27 cellular contexts compared by ENCODE assay signal in the genomic region with DNA sequence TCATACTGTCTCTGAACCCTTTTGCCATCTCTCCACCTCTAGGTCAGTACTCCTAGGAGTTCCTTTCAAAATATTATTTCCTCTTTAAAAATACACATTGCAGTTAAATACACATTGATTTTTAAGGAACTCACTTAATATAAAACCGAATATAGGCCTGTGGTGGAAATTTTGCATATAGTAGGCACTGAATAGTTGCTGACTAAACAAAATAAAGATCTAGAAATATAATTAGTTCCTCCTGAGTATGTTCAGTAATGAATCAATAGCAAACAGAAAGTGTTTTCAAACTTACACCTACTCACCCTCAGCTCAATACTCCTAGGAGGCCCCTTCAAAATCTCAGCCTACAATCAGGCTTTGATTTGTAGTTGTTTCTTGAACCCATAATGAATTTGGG.
"Had no signal": no experiment of that assay in that cellular context is flagged by ENCODE, and none has a peak within 500 bp of the region (broad histone marks: within the 10 kb centered on the region; RNA-seq: fewer than 3 reads in every experiment).

No MANE protein-coding gene starts in this region.

- H3K9me3 Mint-ChIP-seq: dendritic cell treated with granulocyte-macrophage colony-stimulating factor and Interleukin-4, amounts not matched to agents 40 ng/mL and 50 ng/mL, for 4 days; effector memory CD8-positive, alpha-beta T cell; endodermal cell; mesothelial cell of epicardium had no signal

- FAIRE-seq: endometrium, keratinocyte had no signal

- H3K27me3 Mint-ChIP-seq: dendritic cell treated with granulocyte-macrophage colony-stimulating factor and Interleukin-4, amounts not matched to agents 40 ng/mL and 50 ng/mL, for 4 days; naive B cell had no signal

- DNase-seq: colonic mucosa; cortex of kidney; effector CD8-positive, alpha-beta T cell; effector memory CD8-positive, alpha-beta T cell; endodermal cell; erythroblast; esophagus squamous epithelium; foreskin fibroblast; foreskin melanocyte; gastrocnemius medialis; glutamatergic neuron; head of caudate nucleus; heart right ventricle; hippocampal formation; left cardiac atrium; left lung; left ventricle myocardium superior; lower lobe of right lung; mesenchymal stem cell; mucosa of descending colon; naive B cell had no signal

- H3K27ac ChIP-seq: colonic mucosa, epithelial cell of prostate, esophagus squamous epithelium, gastrocnemius medialis, heart right ventricle, left lung, lower lobe of right lung had no signal

- H3K36me3 Mint-ChIP-seq: mesothelial cell of epicardium, naive B cell had no signal

- ATAC-seq: effector memory CD8-positive, alpha-beta T cell; esophagus mucosa; gastrocnemius medialis; heart right ventricle; left cardiac atrium; left lung; left ventricle myocardium superior; lower lobe of right lung; mucosa of descending colon had no signal

- H3K27ac Mint-ChIP-seq: dendritic cell treated with granulocyte-macrophage colony-stimulating factor and Interleukin-4, amounts not matched to agents 40 ng/mL and 50 ng/mL, for 4 days; effector memory CD8-positive, alpha-beta T cell; endodermal cell; mesothelial cell of epicardium had no signal

- H3K27me3 ChIP-seq: esophagus squamous epithelium, gastrocnemius medialis, left lung had no signal

- H3K9me3 ChIP-seq: colonic mucosa, esophagus squamous epithelium, gastrocnemius medialis, heart right ventricle, left lung, lower lobe of right lung, mucosa of descending colon had no signal

- H3K4me3 Mint-ChIP-seq: dendritic cell treated with granulocyte-macrophage colony-stimulating factor and Interleukin-4, amounts not matched to agents 40 ng/mL and 50 ng/mL, for 4 days; effector memory CD8-positive, alpha-beta T cell; endodermal cell; mesothelial cell of epicardium; naive B cell had no signal

- H3K4me1 ChIP-seq: colonic mucosa, esophagus squamous epithelium, gastrocnemius medialis, heart right ventricle, left lung, lower lobe of right lung had no signal

- H3K4me1 Mint-ChIP-seq: mesothelial cell of epicardium, naive B cell had no signal

- H3K4me3 ChIP-seq: colonic mucosa, esophagus squamous epithelium, gastrocnemius medialis, heart right ventricle, left lung, lower lobe of right lung, mucosa of descending colon had no signal

- H3K36me3 ChIP-seq: colonic mucosa, esophagus squamous epithelium, gastrocnemius medialis, heart right ventricle, left lung, lower lobe of right lung had no signal
